Comparison of ENCODE assay signal across 8 cellular contexts in genomic region chr14:68506021-68506644, GRCh38.
DNase-seq lines count a peak whose midpoint lies in the region; ATAC-seq lines count a peak whose summit lies in the region.

No MANE protein-coding gene starts in this region.

- no peaks in the 10 kb centered on the region for H3K27me3 Mint-ChIP-seq in naive B cell

- H3K27ac Mint-ChIP-seq in naive B cell = peak overlapping the region; percentile 28 to 98 (median 93)

- DNase-seq in DMS53 (lab: John Stamatoyannopoulos, UW) (peak; percentile 77), astrocyte of the hippocampus (ENCODE audit: low read depth, low spot score) (peak; percentile 68), naive B cell (no peak), GM19238 (ENCODE audit: insufficient read length, low spot score) (no peak), mesenteric fat pad (ENCODE audit: low spot score) (no peak), COLO668 (lab: John Stamatoyannopoulos, UW; ENCODE audit: unreplicated experiment) (no peak), T1000 (lab: John Stamatoyannopoulos, UW) (no peak)

- no peaks in the 10 kb centered on the region for H3K36me3 Mint-ChIP-seq in naive B cell

- H3K4me1 Mint-ChIP-seq in naive B cell = peaks cover 49 to 94% (median 78%) of the 10 kb centered on the region in 3 donors

- peak; percentile 29 for ATAC-seq in HG02870 (IDR thresholded peaks at IDR 0.05; ENCODE audit: unreplicated experiment)
- no peak for ATAC-seq in naive B cell (ENCODE audit: low read depth in 2 of 2)

- no peaks in the 10 kb centered on the region for H3K9me3 Mint-ChIP-seq in naive B cell

- H3K4me3 Mint-ChIP-seq in naive B cell = peak overlapping the region in 6 of 8 donors; percentile 45 to 89 (median 66)

Comparison
In these comparisons a context has a peak if more than half of its experiments do, and no peak if none do; other contexts are left out.
1. DNase-seq: peak in DMS53 (single experiment) and astrocyte of the hippocampus (single experiment); none in naive B cell (single experiment), GM19238 (single experiment), mesenteric fat pad (single experiment), COLO668 (single experiment) and T1000 (single experiment).